In the genomic region with DNA sequence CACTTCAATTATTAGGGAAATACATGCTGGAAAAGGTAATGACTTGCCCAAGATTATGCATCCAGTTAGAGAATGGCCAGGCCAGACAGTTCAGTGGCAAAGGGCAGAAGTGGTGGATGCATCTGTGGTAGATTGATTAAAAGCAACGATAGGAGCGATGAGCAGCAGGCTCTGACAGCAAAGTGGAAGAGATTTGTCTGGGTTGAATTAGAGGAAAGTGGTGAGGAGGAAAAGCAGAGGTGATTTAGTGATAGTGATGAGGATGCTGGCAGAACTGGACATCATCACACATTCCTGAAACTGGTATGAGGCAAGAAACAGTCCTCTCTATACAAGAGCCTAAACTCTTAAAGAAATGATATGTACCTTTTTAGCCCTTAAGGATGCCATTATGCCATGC, we compare ENCODE assay signal across 26 cellular contexts.
"Had no signal": no experiment of that assay in that cellular context is flagged by ENCODE, and none has a peak within 500 bp of the region (broad histone marks: within the 10 kb centered on the region; RNA-seq: fewer than 3 reads in every experiment).

No MANE protein-coding gene starts in this region.

- H3K4me1 Mint-ChIP-seq: mesothelial cell of epicardium, neural progenitor cell had no signal

- H3K36me3 ChIP-seq: adrenal gland, ascending aorta, neural progenitor cell, sigmoid colon, uterus, WERI-Rb-1 had no signal

- H3K27ac Mint-ChIP-seq: activated naive CD4-positive, alpha-beta T cell treated with anti-CD3 and anti-CD28 coated beads, Interleukin-2, amount 50 U/mL, for 72 hours; mesothelial cell of epicardium; naive thymus-derived CD8-positive, alpha-beta T cell; neural progenitor cell; progenitor cell of endocrine pancreas had no signal

- H2AFZ ChIP-seq: neural progenitor cell had no signal

- H3K4me1 ChIP-seq: neural progenitor cell, sigmoid colon, testis, uterus had no signal

- H3K9me3 Mint-ChIP-seq: activated naive CD4-positive, alpha-beta T cell treated with anti-CD3 and anti-CD28 coated beads, Interleukin-2, amount 50 U/mL, for 72 hours; naive thymus-derived CD8-positive, alpha-beta T cell; neural progenitor cell had no signal

- H3K4me2 ChIP-seq: neural progenitor cell, smooth muscle cell had no signal

- H3K9ac ChIP-seq: neural progenitor cell had no signal

- H3K9me3 ChIP-seq: adrenal gland, ascending aorta, left lung, sigmoid colon, testis, uterus had no signal

- H3K27ac ChIP-seq: adrenal gland, ascending aorta, brain microvascular endothelial cell, left lung, neural progenitor cell, sigmoid colon, testis, uterus, WERI-Rb-1 had no signal

- FAIRE-seq: kidney had no signal

- H3K27me3 Mint-ChIP-seq: naive thymus-derived CD8-positive, alpha-beta T cell; progenitor cell of endocrine pancreas had no signal

- H3K4me3 Mint-ChIP-seq: mesothelial cell of epicardium; naive thymus-derived CD8-positive, alpha-beta T cell; neural progenitor cell had no signal

- H3K27me3 ChIP-seq: adrenal gland, ascending aorta, brain microvascular endothelial cell, left lung, neural progenitor cell, sigmoid colon, testis, uterus had no signal

- DNase-seq: activated CD4-positive, alpha-beta T cell treated with anti-CD3 and anti-CD28 coated beads for 1 hour; activated gamma-delta T cell treated with Interleukin-2 at 50 U/mL for 16 hours; activated T-cell treated with anti-CD3 and anti-CD28 coated beads, Interleukin-2, amount 50 U/mL, for 1 hour; adrenal gland; brain microvascular endothelial cell; central memory CD4-positive, alpha-beta T cell; dermis blood vessel endothelial cell; effector CD8-positive, alpha-beta T cell; foreskin fibroblast; kidney; left lung; naive thymus-derived CD8-positive, alpha-beta T cell; retina; sigmoid colon; stimulated activated CD4-positive, alpha-beta T cell treated with anti-CD3 and anti-CD28 coated beads, Interleukin-4, amount 100 ng/mL, for 1 hour; stimulated activated naive CD4-positive, alpha-beta T cell; testis; trophoblast cell; uterus; WERI-Rb-1 had no signal

- ATAC-seq: activated naive CD4-positive, alpha-beta T cell treated with anti-CD3 and anti-CD28 coated beads, Interleukin-2, amount 50 U/mL, for 72 hours; left lung; naive thymus-derived CD8-positive, alpha-beta T cell had no signal

- H3K4me3 ChIP-seq: adrenal gland, ascending aorta, left lung, neural progenitor cell, sigmoid colon, smooth muscle cell, testis, uterus had no signal
